In the genomic region with DNA sequence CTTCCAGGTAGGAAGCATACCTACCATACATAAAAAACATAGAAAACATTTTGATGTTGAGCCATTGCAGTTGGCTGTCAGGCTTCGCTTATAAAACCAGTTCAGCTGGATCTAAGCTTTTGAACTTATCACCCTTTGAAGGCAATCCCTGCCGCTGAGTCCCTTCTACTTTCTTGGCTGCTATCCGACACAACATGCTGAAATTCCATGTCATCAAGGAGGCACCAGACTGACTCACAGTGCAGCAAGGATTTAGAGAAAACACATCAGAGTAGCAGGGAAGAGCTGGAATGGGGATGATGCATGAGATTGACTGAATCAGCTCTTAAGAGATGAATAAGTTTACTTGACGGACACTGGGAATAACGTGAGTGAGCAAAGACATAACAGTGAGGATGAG, we compare ENCODE assay signal across 14 cellular contexts.
DNase-seq lines count a peak whose midpoint lies in the region; ATAC-seq and TF ChIP-seq lines count a peak whose summit lies in the region.
"Had no signal": no experiment of that assay in that cellular context is flagged by ENCODE, and none has a peak within 500 bp of the region (broad histone marks: within the 10 kb centered on the region; RNA-seq: fewer than 3 reads in every experiment).

No MANE protein-coding gene starts in this region.

- no peak overlapping the region for H3K9ac ChIP-seq in HCT116 (ENCODE audit: low read length)

- H3K4me2 ChIP-seq in HCT116 (ENCODE audit: low read length): peak overlapping the region; percentile 52
- H3K4me2 ChIP-seq in hepatocyte: no peak overlapping the region

- H3K27me3 ChIP-seq in HCT116 (ENCODE audit: insufficient read depth, low read length) (no peaks in the 10 kb centered on the region), hepatocyte (no peaks in the 10 kb centered on the region)

- H4K20me1 ChIP-seq in HCT116 (ENCODE audit: insufficient read depth): no peaks in the 10 kb centered on the region
- no peaks in the 10 kb centered on the region for H4K20me1 ChIP-seq in hepatocyte (ENCODE audit: insufficient read depth, poor library complexity, severe bottlenecking)

- no peak overlapping the region for H2AFZ ChIP-seq in HCT116 (ENCODE audit: low read depth, low read length, poor library complexity, severe bottlenecking)
- H2AFZ ChIP-seq in hepatocyte: no peak overlapping the region

- H3K36me3 ChIP-seq in HCT116 (ENCODE audit: control insufficient read depth in 1 of 2, insufficient read depth in 2 of 2, low read length in 2 of 2) (no peaks in the 10 kb centered on the region), hepatocyte (replicated peaks; ENCODE audit: insufficient read depth, low read depth) (no peaks in the 10 kb centered on the region)

- WGBS in hepatocyte (ENCODE audit: low lambda C conversion rate, missing lambda C conversion rate): 47% methylated on average over 5 of the region's 5 CpGs

- TF ChIP-seq POLR2A in HCT116 (IDR thresholded peaks at IDR 0.05; ENCODE audit: borderline replicate concordance, extremely low read depth, insufficient read depth, insufficient read length): no peak

- no peak for TF ChIP-seq CTCF in HCT116 (IDR thresholded peaks at IDR 0.05 in 2 of 3, conservative IDR thresholded peaks at IDR 0.05 in 1 of 3; ENCODE audit: borderline replicate concordance in 1 of 3, insufficient read depth in 1 of 3, low read depth in 2 of 3, low read length in 2 of 3)
- no peak for TF ChIP-seq CTCF in hepatocyte (IDR thresholded peaks at IDR 0.05; ENCODE audit: poor library complexity)

- intact Hi-C loops in HCT116 (cut with micrococcal nuclease): no loop called here
- intact Hi-C loops in posterior cingulate gyrus (cut with DNase I): no loop called here

- H3K9me3 ChIP-seq in HCT116 (ENCODE audit: control insufficient read depth in 1 of 2, insufficient read depth in 1 of 2, low read depth in 1 of 2, low read length in 2 of 2) (no peaks in the 10 kb centered on the region), hepatocyte (ENCODE audit: low read depth) (no peaks in the 10 kb centered on the region)

- no TSS peak for BruUV-seq in HCT116 (replicated peaks; lab: Mats Ljungman, UMichigan)

- RAD21 ChIA-PET in HCT116 (lab: Charles Lee; ENCODE audit: low non-redundant PET in 1 of 2, low total read pairs in 2 of 2, uncharacterized antibody in 2 of 2, unreplicated experiment in 2 of 2): interaction anchor here in 1 of 2 experiments (0.6 kb wide), 1 partner anchor 152 kb away, joined by 6 read pairs; no protein-coding TSS in a partner anchor

- CTCF ChIA-PET in HCT116 (lab: Charles Lee): no interaction called here

- H3K79me2 ChIP-seq in HCT116 (ENCODE audit: insufficient read depth, low read length) (no peaks in the 10 kb centered on the region), hepatocyte (no peaks in the 10 kb centered on the region)

- TF ChIP-seq RAD21 in HCT116 (IDR thresholded peaks at IDR 0.05; ENCODE audit: low read depth): peak; percentile 44

- POLR2A ChIA-PET in HCT116 (lab: Charles Lee): interaction anchor here (1.2 kb wide), 1 partner anchor 337 kb away, joined by 3 read pairs; no protein-coding TSS in a partner anchor

- ATAC-seq in HCT116: peak; percentile 94
- ATAC-seq in HG03039 (IDR thresholded peaks at IDR 0.05; ENCODE audit: unreplicated experiment): no peak
- no peak for ATAC-seq in GM18502 (IDR thresholded peaks at IDR 0.05; ENCODE audit: poor library complexity, unreplicated experiment)

- H3K4me1 ChIP-seq in HCT116 (ENCODE audit: control insufficient read depth in 1 of 2, insufficient read depth in 2 of 2, low read length in 2 of 2): peaks cover 17 to 21% of the 10 kb centered on the region in 2 experiments
- peaks cover 10% of the 10 kb centered on the region for H3K4me1 ChIP-seq in hepatocyte (ENCODE audit: insufficient read depth)

- H3K27ac ChIP-seq in HCT116 (ENCODE audit: low read depth, low read length): no peak overlapping the region; the same call in 1 of the 2 replicates
- peak overlapping the region; percentile 39 for H3K27ac ChIP-seq in hepatocyte

- DNase-seq in HCT116 (ENCODE audit: low read depth, low spot score) (peak; percentile 95), amniotic stem cell (lab: John Stamatoyannopoulos, UW) (peak; percentile 93), hepatocyte (ENCODE audit: low spot score) (peak; percentile 62), smooth muscle cell of the brain vasculature (ENCODE audit: low read depth, low spot score) (peak; percentile 66), posterior cingulate gyrus (no peak)
- DNase-seq: activated CD4-positive, alpha-beta T cell treated with anti-CD3 and anti-CD28 coated beads for 1 hour; activated gamma-delta T cell treated with Interleukin-2 at 50 U/mL for 16 hours; DND-41; effector CD8-positive, alpha-beta T cell; Kasumi-1; NCI-H2171 treated with DMSO at 0.1 percent for 48 hours; nucleus accumbens had no signal

- H3K4me3 ChIP-seq in HCT116 (replicated peaks in 1 of 2; ENCODE audit: low read depth in 1 of 2, low read length in 2 of 2) (no peak overlapping the region; a peak in 1 of 4 replicates), hepatocyte (no peak overlapping the region)

- H3K9me2 ChIP-seq in HCT116 (ENCODE audit: insufficient read depth): no peaks in the 10 kb centered on the region
- no peaks in the 10 kb centered on the region for H3K9me2 ChIP-seq in hepatocyte (replicated peaks; ENCODE audit: insufficient read depth)

TF ChIP-seq in HCT116, 20 proteins besides CTCF, POLR2A, EP300 and RAD21 (continues in another document):
- peak; percentile 68 for TF ChIP-seq SRF (IDR thresholded peaks at IDR 0.05; ENCODE audit: low read depth)
- TF ChIP-seq ZFX (IDR thresholded peaks at IDR 0.05): no peak
- TF ChIP-seq SP1 (IDR thresholded peaks at IDR 0.05; ENCODE audit: low read depth): peak; percentile 95
- TF ChIP-seq CEBPB (IDR thresholded peaks at IDR 0.05; ENCODE audit: low read depth): peak; percentile 93
- TF ChIP-seq YY1 (IDR thresholded peaks at IDR 0.05; ENCODE audit: extremely low read depth, insufficient replicate concordance, low read depth, low read length): peak; percentile 22
- TF ChIP-seq, protein P1, sequence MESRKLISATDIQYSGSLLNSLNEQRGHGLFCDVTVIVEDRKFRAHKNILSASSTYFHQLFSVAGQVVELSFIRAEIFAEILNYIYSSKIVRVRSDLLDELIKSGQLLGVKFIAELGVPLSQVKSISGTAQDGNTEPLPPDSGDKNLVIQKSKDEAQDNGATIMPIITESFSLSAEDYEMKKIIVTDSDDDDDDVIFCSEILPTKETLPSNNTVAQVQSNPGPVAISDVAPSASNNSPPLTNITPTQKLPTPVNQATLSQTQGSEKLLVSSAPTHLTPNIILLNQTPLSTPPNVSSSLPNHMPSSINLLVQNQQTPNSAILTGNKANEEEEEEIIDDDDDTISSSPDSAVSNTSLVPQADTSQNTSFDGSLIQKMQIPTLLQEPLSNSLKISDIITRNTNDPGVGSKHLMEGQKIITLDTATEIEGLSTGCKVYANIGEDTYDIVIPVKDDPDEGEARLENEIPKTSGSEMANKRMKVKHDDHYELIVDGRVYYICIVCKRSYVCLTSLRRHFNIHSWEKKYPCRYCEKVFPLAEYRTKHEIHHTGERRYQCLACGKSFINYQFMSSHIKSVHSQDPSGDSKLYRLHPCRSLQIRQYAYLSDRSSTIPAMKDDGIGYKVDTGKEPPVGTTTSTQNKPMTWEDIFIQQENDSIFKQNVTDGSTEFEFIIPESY (IDR thresholded peaks at IDR 0.05; ENCODE audit: extremely low read depth, insufficient replicate concordance, low read length): peak; percentile 70
- no peak for TF ChIP-seq EZH2phosphoT487 (IDR thresholded peaks at IDR 0.05; ENCODE audit: borderline replicate concordance)
- TF ChIP-seq, protein P2, sequence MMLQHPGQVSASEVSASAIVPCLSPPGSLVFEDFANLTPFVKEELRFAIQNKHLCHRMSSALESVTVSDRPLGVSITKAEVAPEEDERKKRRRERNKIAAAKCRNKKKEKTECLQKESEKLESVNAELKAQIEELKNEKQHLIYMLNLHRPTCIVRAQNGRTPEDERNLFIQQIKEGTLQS (IDR thresholded peaks at IDR 0.05): peak; percentile 58; the same call in 1 of the 2 replicates
- TF ChIP-seq, protein P3, sequence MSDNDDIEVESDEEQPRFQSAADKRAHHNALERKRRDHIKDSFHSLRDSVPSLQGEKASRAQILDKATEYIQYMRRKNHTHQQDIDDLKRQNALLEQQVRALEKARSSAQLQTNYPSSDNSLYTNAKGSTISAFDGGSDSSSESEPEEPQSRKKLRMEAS (IDR thresholded peaks at IDR 0.05): peak; percentile 91
- no peak for TF ChIP-seq ELF1 (IDR thresholded peaks at IDR 0.05; ENCODE audit: borderline replicate concordance, low read depth)
- peak; percentile 69 for TF ChIP-seq POLR2AphosphoS5 (IDR thresholded peaks at IDR 0.05; ENCODE audit: low read depth, low read length)
- TF ChIP-seq ZNF274 (IDR thresholded peaks at IDR 0.05; ENCODE audit: low read depth, low read length): no peak
- TF ChIP-seq SIN3A (IDR thresholded peaks at IDR 0.05; ENCODE audit: low read depth): peak; percentile 97
- peak; percentile 74 for TF ChIP-seq TCF7L2 (IDR thresholded peaks at IDR 0.05; ENCODE audit: borderline replicate concordance, extremely low read depth, insufficient read depth, insufficient read length)
- TF ChIP-seq FOSL1 (IDR thresholded peaks at IDR 0.05; ENCODE audit: low read depth): peak; percentile 91
- peak; percentile 96 for TF ChIP-seq JUND (IDR thresholded peaks at IDR 0.05)
- TF ChIP-seq EZH2 (IDR thresholded peaks at IDR 0.05): no peak
- TF ChIP-seq EGR1 (IDR thresholded peaks at IDR 0.05; ENCODE audit: low read depth): no peak
- peak; percentile 98 for TF ChIP-seq CBX3 (IDR thresholded peaks at IDR 0.05; ENCODE audit: low read depth)

Comparison
In these comparisons a context has a peak if more than half of its experiments do, and no peak if none do; other contexts are left out.
1. DNase-seq: peak in HCT116 (single experiment), amniotic stem cell (single experiment), hepatocyte (single experiment) and smooth muscle cell of the brain vasculature (single experiment); none in posterior cingulate gyrus (0 of 10).